Comparison of ENCODE assay signal across 22 cellular contexts in the genomic region with DNA sequence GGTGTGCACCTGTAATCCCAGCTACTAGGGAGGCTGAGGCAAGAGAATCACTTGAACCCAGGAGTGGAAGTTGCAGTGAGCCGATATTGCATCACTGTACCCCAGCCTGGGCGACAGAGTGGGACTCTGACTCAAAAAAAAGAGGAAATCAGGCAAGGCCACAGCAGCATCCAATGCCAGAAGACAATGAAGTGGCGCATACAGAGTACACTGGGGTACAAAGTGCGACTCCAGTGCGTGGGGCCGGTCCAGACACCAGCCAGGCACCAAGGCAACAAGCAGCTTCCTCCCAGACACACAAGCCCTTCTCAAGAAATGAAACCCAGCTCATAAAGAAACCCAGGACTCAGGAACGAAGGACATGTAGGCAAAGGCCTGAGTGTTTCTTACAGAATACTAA. TPM values are rescaled to one million over a fixed set of nuclear protein-coding genes. Genes with fewer than 3 reads are reported as not detected.
DNase-seq lines count a peak whose midpoint lies in the region; TF ChIP-seq lines count a peak whose summit lies in the region.
"Had no signal": no experiment of that assay in that cellular context is flagged by ENCODE, and none has a peak within 500 bp of the region (broad histone marks: within the 10 kb centered on the region; RNA-seq: fewer than 3 reads in every experiment).

No MANE protein-coding gene starts in this region.

- no peaks in the 10 kb centered on the region for H3K79me2 ChIP-seq in neural progenitor cell (ENCODE audit: low read depth)

- no peak overlapping the region for H3K4me2 ChIP-seq in neural progenitor cell

- H3K4me3 ChIP-seq in coronary artery (no peak overlapping the region), neural progenitor cell (no peak overlapping the region)
- H3K4me3 ChIP-seq: cardiac muscle cell, esophagus squamous epithelium, heart left ventricle, SJCRH30, tibial nerve had no signal

- no peaks in the 10 kb centered on the region for H3K4me1 ChIP-seq in neural progenitor cell
- H3K4me1 ChIP-seq: esophagus squamous epithelium, SJCRH30, tibial nerve had no signal

- no peaks in the 10 kb centered on the region for H3K9me3 Mint-ChIP-seq in activated CD4-positive, alpha-beta memory T cell treated with anti-CD3 and anti-CD28 coated beads, Interleukin-2, amount 10 ng/mL, durations not matched to agents 7 days and 5 days
- H3K9me3 Mint-ChIP-seq in neural progenitor cell = no peaks in the 10 kb centered on the region
- H3K9me3 Mint-ChIP-seq: activated T-helper 2 cell treated with anti-CD3 and anti-CD28 coated beads, Interferon-gamma antibody, Interleukin-2, Interleukin-4, amounts not matched to agents 10 μg/mL and 5 μg/mL and 100 μg/mL, durations not matched to agents 14 hours and 24 hours and 36 hours; CD8-positive, alpha-beta T cell; HFFc6; immature natural killer cell; natural killer cell treated with Interleukin-12 subunit alpha and Interleukin-12 subunit beta and Interleukin-15 and Interleukin-18, amount 100 ng/mL, for 72 hours had no signal

- no peak overlapping the region for H3K4me3 Mint-ChIP-seq in activated CD4-positive, alpha-beta memory T cell treated with anti-CD3 and anti-CD28 coated beads, Interleukin-2, amount 10 ng/mL, durations not matched to agents 7 days and 5 days
- no peak overlapping the region for H3K4me3 Mint-ChIP-seq in neural progenitor cell
- H3K4me3 Mint-ChIP-seq: CD8-positive, alpha-beta T cell; HFFc6; immature natural killer cell; natural killer cell treated with Interleukin-12 subunit alpha and Interleukin-12 subunit beta and Interleukin-15 and Interleukin-18, amount 100 ng/mL, for 72 hours had no signal

- H3K36me3 ChIP-seq in neural progenitor cell = no peaks in the 10 kb centered on the region
- H3K36me3 ChIP-seq: cardiac muscle cell had no signal

- H4K20me1 ChIP-seq in neural progenitor cell (ENCODE audit: low read depth) = no peaks in the 10 kb centered on the region

- no peaks in the 10 kb centered on the region for H3K27me3 ChIP-seq in neural progenitor cell
- H3K27me3 ChIP-seq: cardiac muscle cell, esophagus squamous epithelium, heart left ventricle, SJCRH30, tibial nerve had no signal

- H3K27me3 Mint-ChIP-seq in activated CD4-positive, alpha-beta memory T cell treated with anti-CD3 and anti-CD28 coated beads, Interleukin-2, amount 10 ng/mL, durations not matched to agents 7 days and 5 days = no peaks in the 10 kb centered on the region
- no peaks in the 10 kb centered on the region for H3K27me3 Mint-ChIP-seq in neural progenitor cell (ENCODE audit: insufficient read depth, low read depth)
- H3K27me3 Mint-ChIP-seq: natural killer cell treated with Interleukin-12 subunit alpha and Interleukin-12 subunit beta and Interleukin-15 and Interleukin-18, amount 100 ng/mL, for 72 hours had no signal

- H3K27ac Mint-ChIP-seq in activated CD4-positive, alpha-beta memory T cell treated with anti-CD3 and anti-CD28 coated beads, Interleukin-2, amount 10 ng/mL, durations not matched to agents 7 days and 5 days = no peak overlapping the region
- H3K27ac Mint-ChIP-seq in neural progenitor cell = no peak overlapping the region
- H3K27ac Mint-ChIP-seq: activated T-helper 2 cell treated with anti-CD3 and anti-CD28 coated beads, Interferon-gamma antibody, Interleukin-2, Interleukin-4, amounts not matched to agents 10 μg/mL and 5 μg/mL and 100 μg/mL, durations not matched to agents 14 hours and 24 hours and 36 hours; CD8-positive, alpha-beta T cell; HFFc6; natural killer cell treated with Interleukin-12 subunit alpha and Interleukin-12 subunit beta and Interleukin-15 and Interleukin-18, amount 100 ng/mL, for 72 hours had no signal

- no peaks in the 10 kb centered on the region for H3K4me1 Mint-ChIP-seq in activated CD4-positive, alpha-beta memory T cell treated with anti-CD3 and anti-CD28 coated beads, Interleukin-2, amount 10 ng/mL, durations not matched to agents 7 days and 5 days
- no peaks in the 10 kb centered on the region for H3K4me1 Mint-ChIP-seq in neural progenitor cell
- H3K4me1 Mint-ChIP-seq: immature natural killer cell had no signal

- DNase-seq in AML-193 (lab: John Stamatoyannopoulos, UW) = peak; percentile 29 to 35
- DNase-seq in MV-4-11 (lab: John Stamatoyannopoulos, UW) = peak; percentile 92
- peak; percentile 45 for DNase-seq in coronary artery (ENCODE audit: low spot score)
- DNase-seq in mesenteric fat pad (ENCODE audit: low spot score) = peak; percentile 60
- no peak for DNase-seq in activated CD4-positive, alpha-beta memory T cell treated with anti-CD3 and anti-CD28 coated beads, Interleukin-2, amount 10 ng/mL, durations not matched to agents 7 days and 5 days
- no peak for DNase-seq in glomerular visceral epithelial cell (ENCODE audit: extremely low spot score)
- DNase-seq in neural progenitor cell (ENCODE audit: low spot score) = no peak
- DNase-seq in ACHN = no peak
- DNase-seq: activated CD4-positive, alpha-beta T cell treated with anti-CD3 and anti-CD28 coated beads for 1 hour; CD8-positive, alpha-beta T cell; esophagus squamous epithelium; heart left ventricle; HFFc6; immature natural killer cell; mammary epithelial cell; NCI-H1694 treated with DMSO at 0.1 percent for 48 hours; SJCRH30; T-helper 9 cell had no signal

- H3K27ac ChIP-seq in coronary artery (no peak overlapping the region), neural progenitor cell (no peak overlapping the region)
- H3K27ac ChIP-seq: cardiac muscle cell, esophagus squamous epithelium, heart left ventricle, SJCRH30, tibial nerve had no signal

- CTCF ChIA-PET in activated CD4-positive, alpha-beta memory T cell treated with anti-CD3 and anti-CD28 coated beads, Interleukin-2, amount 10 ng/mL, durations not matched to agents 7 days and 5 days (lab: Charles Lee) = no interaction called here

- in situ Hi-C loops in ACHN (cut with HindIII; ENCODE audit: low pct_ligation_motif_present, low pct_unique_long_range_greater_than_20kb, low sequenced_read_pairs) = no loop called here

- H3K9me3 ChIP-seq in neural progenitor cell (ENCODE audit: low read depth) = no peaks in the 10 kb centered on the region
- H3K9me3 ChIP-seq: esophagus squamous epithelium, heart left ventricle, SJCRH30, tibial nerve had no signal

- no peaks in the 10 kb centered on the region for H3F3A ChIP-seq in neural progenitor cell (ENCODE audit: low read depth)

- TF ChIP-seq CTCF in coronary artery (IDR thresholded peaks at IDR 0.05) (no peak), neural progenitor cell (IDR thresholded peaks at IDR 0.05) (no peak)

- H3K36me3 Mint-ChIP-seq in activated CD4-positive, alpha-beta memory T cell treated with anti-CD3 and anti-CD28 coated beads, Interleukin-2, amount 10 ng/mL, durations not matched to agents 7 days and 5 days (ENCODE audit: low read depth) = no peaks in the 10 kb centered on the region
- peaks cover 7% of the 10 kb centered on the region for H3K36me3 Mint-ChIP-seq in neural progenitor cell
- H3K36me3 Mint-ChIP-seq: CD8-positive, alpha-beta T cell; immature natural killer cell; natural killer cell treated with Interleukin-12 subunit alpha and Interleukin-12 subunit beta and Interleukin-15 and Interleukin-18, amount 100 ng/mL, for 72 hours had no signal

- H2AFZ ChIP-seq in neural progenitor cell (replicated peaks) = no peak overlapping the region

- no peak overlapping the region for H3K9ac ChIP-seq in neural progenitor cell

- POLR2A ChIA-PET in activated CD4-positive, alpha-beta memory T cell treated with anti-CD3 and anti-CD28 coated beads, Interleukin-2, amount 10 ng/mL, durations not matched to agents 7 days and 5 days (lab: Charles Lee) = no interaction called here

RNA-seq across cellular contexts. Expression of a gene that starts 28.2 kb away (rescaled TPM):
- total RNA-seq in mesenteric fat pad = 92.3 TPM
- 1 to 10 TPM; 8.8 to 9.5 TPM for total RNA-seq in activated CD4-positive, alpha-beta memory T cell treated with anti-CD3 and anti-CD28 coated beads, Interleukin-2, amount 10 ng/mL, durations not matched to agents 7 days and 5 days
- total RNA-seq in neural progenitor cell (ENCODE audit: low replicate concordance) = 19.0 and 20.6 TPM in 2 replicates

Comparison
In these comparisons a context has a peak if more than half of its experiments do, and no peak if none do; other contexts are left out.
1. DNase-seq: peak in AML-193 (2 of 2), MV-4-11 (single experiment), coronary artery (single experiment) and mesenteric fat pad (single experiment); none in activated CD4-positive, alpha-beta memory T cell treated with anti-CD3 and anti-CD28 coated beads, Interleukin-2, amount 10 ng/mL, durations not matched to agents 7 days and 5 days (single experiment), glomerular visceral epithelial cell (single experiment), neural progenitor cell (single experiment) and ACHN (single experiment).